8 cellular contexts compared by ENCODE assay signal in the genomic region with DNA sequence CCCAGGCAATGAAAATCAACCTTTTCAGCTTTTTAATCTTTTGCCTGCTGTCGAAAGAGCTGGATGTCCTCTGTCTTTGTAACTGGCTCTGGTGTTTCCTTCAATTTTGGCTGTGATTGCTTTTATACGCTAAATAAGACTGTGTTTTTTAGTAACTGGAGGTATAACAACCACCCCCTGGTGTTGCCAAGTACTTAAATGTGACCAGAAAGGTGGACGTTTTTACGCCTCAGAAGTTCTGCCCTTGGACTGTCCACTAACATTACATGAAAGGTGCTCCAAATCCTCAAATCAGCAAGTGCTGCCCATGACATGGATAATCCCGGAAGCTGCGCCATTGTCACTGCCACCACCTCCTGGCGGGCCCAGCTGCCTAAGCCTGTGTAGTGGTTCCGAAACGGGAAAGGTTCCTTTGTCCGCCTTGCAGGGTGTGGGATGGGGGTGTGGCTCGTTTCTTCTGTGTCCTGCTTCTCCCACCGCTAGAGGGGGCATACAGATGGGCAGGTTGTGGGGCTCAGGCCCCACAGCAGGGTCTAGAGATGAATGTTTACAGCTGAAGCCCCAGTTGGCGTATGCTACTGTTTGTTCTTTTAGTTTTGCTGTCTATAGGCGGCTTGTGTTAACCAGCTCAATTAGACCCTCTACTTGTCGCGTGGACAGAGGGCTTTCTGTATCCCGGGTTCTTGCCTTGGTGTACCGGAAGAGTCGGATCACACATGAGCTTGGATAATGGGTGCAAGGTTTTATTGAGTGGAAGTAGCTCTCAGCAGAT.
A peak's percentile ranks its signal among the peaks of the same experiment; 100 is the strongest.
DNase-seq lines count a peak whose midpoint lies in the region; ATAC-seq and TF ChIP-seq lines count a peak whose summit lies in the region.

No MANE protein-coding gene starts in this region.

- no peaks in the 10 kb centered on the region for H3K4me1 Mint-ChIP-seq in activated CD8-positive, alpha-beta T cell treated with anti-CD3 and anti-CD28 coated beads, Interleukin-2, amount 10 ng/mL, durations not matched to agents 7 days and 5 days (ENCODE audit: low read depth)

- no peak overlapping the region for H3K27ac Mint-ChIP-seq in activated CD8-positive, alpha-beta T cell treated with anti-CD3 and anti-CD28 coated beads, Interleukin-2, amount 10 ng/mL, durations not matched to agents 7 days and 5 days

- DNase-seq in Daoy (ENCODE audit: low read depth) (peak; percentile 67), kidney epithelial cell (ENCODE audit: low read depth) (no peak)
- peak; percentile 45 for DNase-seq in Jurkat, Clone E6-1 (ENCODE audit: low read depth, low spot score)
- peak; percentile 35 for DNase-seq in activated CD8-positive, alpha-beta T cell treated with anti-CD3 and anti-CD28 coated beads, Interleukin-2, amount 10 ng/mL, durations not matched to agents 7 days and 5 days

- no peaks in the 10 kb centered on the region for H3K36me3 Mint-ChIP-seq in activated CD8-positive, alpha-beta T cell treated with anti-CD3 and anti-CD28 coated beads, Interleukin-2, amount 10 ng/mL, durations not matched to agents 7 days and 5 days (ENCODE audit: low read depth)

- CTCF ChIA-PET in activated CD8-positive, alpha-beta T cell treated with anti-CD3 and anti-CD28 coated beads, Interleukin-2, amount 10 ng/mL, durations not matched to agents 7 days and 5 days (lab: Charles Lee): interaction anchor here (0.8 to 2.9 kb wide), 4 partner anchors 136 to 285 kb away, joined by 3 to 18 read pairs (median 4); no protein-coding TSS in a partner anchor

- no peak for ATAC-seq in activated CD8-positive, alpha-beta T cell treated with anti-CD3 and anti-CD28 coated beads, Interleukin-2, amount 10 ng/mL, durations not matched to agents 7 days and 5 days
- ATAC-seq in GM18502 (IDR thresholded peaks at IDR 0.05; ENCODE audit: poor library complexity, unreplicated experiment) (no peak), GM21390 (IDR thresholded peaks at IDR 0.05; ENCODE audit: unreplicated experiment) (no peak), GM21717 (IDR thresholded peaks at IDR 0.05; ENCODE audit: unreplicated experiment) (no peak), HG03354 (IDR thresholded peaks at IDR 0.05; ENCODE audit: poor library complexity, severe bottlenecking, unreplicated experiment) (no peak)

- H3K4me3 Mint-ChIP-seq in activated CD8-positive, alpha-beta T cell treated with anti-CD3 and anti-CD28 coated beads, Interleukin-2, amount 10 ng/mL, durations not matched to agents 7 days and 5 days: no peak overlapping the region

- no peaks in the 10 kb centered on the region for H3K36me3 ChIP-seq in kidney epithelial cell (ENCODE audit: control insufficient read depth, insufficient read depth, low read length)

- POLR2A ChIA-PET in activated CD8-positive, alpha-beta T cell treated with anti-CD3 and anti-CD28 coated beads, Interleukin-2, amount 10 ng/mL, durations not matched to agents 7 days and 5 days (lab: Charles Lee): no interaction called here

- no peak overlapping the region for H3K4me3 ChIP-seq in Jurkat, Clone E6-1 (ENCODE audit: low read length)
- no peak overlapping the region for H3K4me3 ChIP-seq in kidney epithelial cell (ENCODE audit: low read depth, low read length)

- peaks cover 9% of the 10 kb centered on the region for H3K27me3 ChIP-seq in kidney epithelial cell (ENCODE audit: control insufficient read depth, insufficient read depth, low read length)

- H3K9me3 Mint-ChIP-seq in activated CD8-positive, alpha-beta T cell treated with anti-CD3 and anti-CD28 coated beads, Interleukin-2, amount 10 ng/mL, durations not matched to agents 7 days and 5 days (ENCODE audit: insufficient read depth): no peaks in the 10 kb centered on the region

- peaks cover 1% of the 10 kb centered on the region for H3K27me3 Mint-ChIP-seq in activated CD8-positive, alpha-beta T cell treated with anti-CD3 and anti-CD28 coated beads, Interleukin-2, amount 10 ng/mL, durations not matched to agents 7 days and 5 days (ENCODE audit: low read depth)

- TF ChIP-seq CTCF in kidney epithelial cell (IDR thresholded peaks at IDR 0.05; ENCODE audit: insufficient read depth, low read length, poor library complexity, severe bottlenecking): peak; percentile 59
